8 cellular contexts compared by ENCODE assay signal in the genomic region with DNA sequence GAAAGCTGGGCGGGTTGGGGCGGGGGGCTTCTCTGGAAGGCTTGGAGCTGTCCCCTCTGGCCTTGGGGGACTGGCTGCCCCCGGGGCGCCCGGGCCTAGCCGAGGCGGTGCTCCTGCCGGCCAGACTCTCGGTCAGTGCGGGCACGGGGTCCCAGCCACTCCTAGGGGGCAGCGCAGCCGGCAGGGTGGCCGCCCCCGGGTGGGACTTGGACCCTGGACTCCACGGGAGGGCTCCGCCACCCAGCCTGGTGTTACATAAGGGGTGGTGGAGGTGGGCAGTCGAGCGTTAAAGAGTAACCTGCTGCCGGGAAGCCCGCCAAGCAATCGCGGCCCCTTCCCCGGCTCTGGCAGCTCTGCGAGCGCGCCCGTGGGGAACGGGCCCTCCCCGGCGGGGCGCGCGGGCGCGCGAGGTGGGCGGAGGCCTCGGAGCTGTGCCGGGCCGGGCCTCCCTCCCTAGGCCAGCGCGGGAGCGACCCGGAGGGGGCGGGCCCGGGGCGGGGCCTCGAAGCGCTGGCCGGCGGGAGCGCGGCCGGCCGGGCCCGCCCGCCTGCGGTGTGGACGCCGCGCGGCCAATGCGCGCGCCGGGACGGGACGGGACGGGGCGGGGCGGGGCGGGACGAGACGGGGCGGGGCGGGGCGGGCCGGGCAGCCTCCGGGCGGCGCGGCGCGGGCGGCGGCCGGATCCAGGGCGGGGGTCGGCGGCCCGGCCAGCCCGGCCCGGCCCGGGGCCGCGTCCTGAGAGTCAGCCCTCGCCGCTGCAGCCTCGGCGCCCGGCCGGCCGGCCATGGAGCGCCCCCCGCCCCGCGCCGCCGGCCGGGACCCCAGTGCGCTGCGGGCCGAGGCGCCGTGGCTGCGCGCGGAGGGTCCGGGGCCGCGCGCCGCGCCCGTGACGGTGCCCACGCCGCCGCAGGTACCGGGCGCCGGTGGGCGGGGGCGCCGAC. TPM values are rescaled to one million over a fixed set of nuclear protein-coding genes. Genes with fewer than 3 reads are reported as not detected.
DNase-seq lines count a peak whose midpoint lies in the region; ATAC-seq and TF ChIP-seq lines count a peak whose summit lies in the region.

Gene SLC2A4RG, plus strand, starts transcription at position 648 of the 941 bp plus-strand sequence. Its CDS starts 137 bp downstream, at position 785.

- H3K9ac ChIP-seq in endocrine pancreas (ENCODE audit: control insufficient read depth, insufficient read depth, low read length), result peak within 1 kb of the TSS; percentile 62

- H3K27ac ChIP-seq in 22Rv1 (peak within 1 kb of the TSS; percentile 98), lung (ENCODE audit: low read depth in 1 of 2, low read length in 1 of 2) (peak within 1 kb of the TSS; percentile 81 to 83)

- peak within 1 kb of the TSS; percentile 69 for H3K4me3 ChIP-seq in GM12865 (ENCODE audit: low read depth, low read length)
- no peak within 1 kb of the TSS for H3K4me3 ChIP-seq in endocrine pancreas (ENCODE audit: control insufficient read depth, insufficient read depth, low read length)
- H3K4me3 ChIP-seq in lung, result peak within 1 kb of the TSS; percentile 59

- POLR2A ChIA-PET in activated CD8-positive, alpha-beta T cell treated with anti-CD3 and anti-CD28 coated beads, Interleukin-2, amount 10 ng/mL, durations not matched to agents 7 days and 5 days (lab: Charles Lee), result interaction anchor here (1.8 kb wide), 1 partner anchor 32 kb away, joined by 6 read pairs; the partner anchor contains the start of genes ARFRP1 and ZGPAT

- H3K27me3 ChIP-seq in endocrine pancreas (ENCODE audit: control insufficient read depth, insufficient read depth, low read length) (no peaks in the 10 kb centered on the region), lung (ENCODE audit: control insufficient read depth, insufficient read depth) (no peaks in the 10 kb centered on the region)

- DNase-seq in GM12865 (ENCODE audit: low read depth) (peak; percentile 88), NCI-H748 treated with DMSO at 0.1 percent for 48 hours (lab: John Stamatoyannopoulos, UW) (peak; percentile 26), lung (ENCODE audit: low spot score) (peak; percentile 74)
- DNase-seq in activated CD8-positive, alpha-beta T cell treated with anti-CD3 and anti-CD28 coated beads, Interleukin-2, amount 10 ng/mL, durations not matched to agents 7 days and 5 days, result peak; percentile 71
- peak; percentile 73 for DNase-seq in stimulated activated CD8-positive, alpha-beta memory T cell treated with anti-CD3 and anti-CD28 coated beads, Interleukin-4, amount 100 ng/mL, for 48 hours

- WGBS in lung, 2 donors, result 1 to 3% methylated on average over 34 to 136 of the region's 136 CpGs

- H3K9me3 Mint-ChIP-seq in activated CD8-positive, alpha-beta T cell treated with anti-CD3 and anti-CD28 coated beads, Interleukin-2, amount 10 ng/mL, durations not matched to agents 7 days and 5 days (ENCODE audit: insufficient read depth), result no peaks in the 10 kb centered on the region

- no peaks in the 10 kb centered on the region for H3K4me1 ChIP-seq in endocrine pancreas (ENCODE audit: control insufficient read depth, insufficient read depth, low read length)
- H3K4me1 ChIP-seq in lung (ENCODE audit: control insufficient read depth in 2 of 2, insufficient read depth in 2 of 2, low read length in 2 of 2), result peaks cover 0 to 17% of the 10 kb centered on the region in 2 donors

- ATAC-seq in HG03039 (IDR thresholded peaks at IDR 0.05; ENCODE audit: unreplicated experiment), result peak; percentile 32
- ATAC-seq in activated CD8-positive, alpha-beta T cell treated with anti-CD3 and anti-CD28 coated beads, Interleukin-2, amount 10 ng/mL, durations not matched to agents 7 days and 5 days, result peak; percentile 51
- ATAC-seq in lung (ENCODE audit: insufficient read depth, low FRiP score), result peak; percentile 53

- H3K27ac Mint-ChIP-seq in activated CD8-positive, alpha-beta T cell treated with anti-CD3 and anti-CD28 coated beads, Interleukin-2, amount 10 ng/mL, durations not matched to agents 7 days and 5 days, result no peak within 1 kb of the TSS

- H3K27me3 Mint-ChIP-seq in activated CD8-positive, alpha-beta T cell treated with anti-CD3 and anti-CD28 coated beads, Interleukin-2, amount 10 ng/mL, durations not matched to agents 7 days and 5 days (ENCODE audit: low read depth), result no peaks in the 10 kb centered on the region

- peak within 1 kb of the TSS; percentile 87 for H3K4me3 Mint-ChIP-seq in activated CD8-positive, alpha-beta T cell treated with anti-CD3 and anti-CD28 coated beads, Interleukin-2, amount 10 ng/mL, durations not matched to agents 7 days and 5 days

- H3K36me3 ChIP-seq in endocrine pancreas (ENCODE audit: control insufficient read depth, insufficient read depth, low read length) (no peaks in the 10 kb centered on the region), lung (ENCODE audit: control insufficient read depth in 2 of 2, insufficient read depth in 2 of 2, low read length in 2 of 2) (peaks cover 0 to 41% of the 10 kb centered on the region in 2 donors)

- H3K36me3 Mint-ChIP-seq in activated CD8-positive, alpha-beta T cell treated with anti-CD3 and anti-CD28 coated beads, Interleukin-2, amount 10 ng/mL, durations not matched to agents 7 days and 5 days (ENCODE audit: low read depth), result peaks cover 32% of the 10 kb centered on the region

- TF ChIP-seq CTCF in 22Rv1 (IDR thresholded peaks at IDR 0.05), result no peak
- TF ChIP-seq CTCF in GM12865 (IDR thresholded peaks at IDR 0.05; ENCODE audit: insufficient read depth, low read depth, low read length, missing control alignments), result no peak
- no peak for TF ChIP-seq CTCF in lung (IDR thresholded peaks at IDR 0.05; ENCODE audit: control extremely low read depth, extremely low read depth)

- H3K9me3 ChIP-seq in endocrine pancreas (ENCODE audit: control insufficient read depth, low read length) (no peaks in the 10 kb centered on the region), lung (ENCODE audit: control insufficient read depth in 2 of 2, insufficient read depth in 1 of 2, low read length in 1 of 2) (no peaks in the 10 kb centered on the region)

- H3K4me1 Mint-ChIP-seq in activated CD8-positive, alpha-beta T cell treated with anti-CD3 and anti-CD28 coated beads, Interleukin-2, amount 10 ng/mL, durations not matched to agents 7 days and 5 days (ENCODE audit: low read depth), result peaks cover 19% of the 10 kb centered on the region

- CTCF ChIA-PET in activated CD8-positive, alpha-beta T cell treated with anti-CD3 and anti-CD28 coated beads, Interleukin-2, amount 10 ng/mL, durations not matched to agents 7 days and 5 days (lab: Charles Lee), result interaction anchor here (5.3 kb wide), 1 partner anchor 32 kb away, joined by 70 read pairs; the partner anchor contains the start of genes ARFRP1 and ZGPAT

RNA-seq across cellular contexts. Expression of gene SLC2A4RG, which starts in this region (rescaled TPM):
- 10 to 100 TPM; 97.2 TPM for total RNA-seq in activated CD8-positive, alpha-beta T cell treated with anti-CD3 and anti-CD28 coated beads, Interleukin-2, amount 10 ng/mL, durations not matched to agents 7 days and 5 days
- total RNA-seq in lung, result 100 to 1,000 TPM in 1 of 2 donors, 10 to 100 TPM in 1; 18.8 to 121 TPM
- 10 to 100 TPM; 41.6 to 81.1 TPM for polyA plus RNA-seq in lung

Comparison
In these comparisons a context has a peak if more than half of its experiments do, and no peak if none do; other contexts are left out.
1. DNase-seq: peak in every context shown above with its lines; median percentile 88 in GM12865; 74 in lung; 73 in stimulated activated CD8-positive, alpha-beta memory T cell treated with anti-CD3 and anti-CD28 coated beads, Interleukin-4, amount 100 ng/mL, for 48 hours; 71 in activated CD8-positive, alpha-beta T cell treated with anti-CD3 and anti-CD28 coated beads, Interleukin-2, amount 10 ng/mL, durations not matched to agents 7 days and 5 days; 26 in NCI-H748 treated with DMSO at 0.1 percent for 48 hours.